ENCODE assay signal across 16 cellular contexts in the genomic region with DNA sequence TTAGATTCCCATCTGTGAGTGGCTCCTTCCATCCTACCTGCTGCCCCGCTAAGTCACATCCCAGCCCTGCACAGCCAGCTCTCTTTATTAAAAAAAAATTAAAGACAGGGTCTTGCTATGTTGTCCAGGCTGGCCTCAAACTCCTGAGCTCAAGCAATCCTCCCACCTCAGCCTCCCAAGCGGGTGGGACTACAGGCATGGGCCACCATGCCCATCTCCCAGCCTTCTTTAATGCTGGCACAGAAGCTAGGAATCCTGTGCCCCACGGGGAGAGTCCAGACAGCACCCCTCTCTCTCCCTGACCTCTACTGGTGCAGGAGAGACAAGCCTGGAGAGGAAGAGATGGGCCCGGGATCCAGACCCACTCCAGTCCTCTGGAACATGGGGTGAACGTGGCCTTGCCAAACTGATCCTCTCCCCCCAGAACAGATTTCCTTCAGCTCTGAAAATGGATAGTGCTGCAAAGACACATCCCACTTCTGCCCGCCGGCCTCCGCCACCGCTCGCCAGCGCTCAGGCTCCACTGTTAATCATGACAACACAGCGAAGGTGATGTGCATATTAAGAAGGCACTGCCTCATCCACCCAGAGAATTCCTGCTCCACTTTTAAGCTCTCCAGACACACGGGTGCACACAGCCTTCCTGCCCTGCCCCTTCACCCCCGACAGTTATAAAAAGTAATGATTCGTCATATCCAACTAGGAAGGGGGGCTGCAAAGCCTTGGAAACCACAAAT.
A peak's percentile ranks its signal among the peaks of the same experiment; 100 is the strongest.
DNase-seq lines count a peak whose midpoint lies in the region; TF ChIP-seq lines count a peak whose summit lies in the region.
"Had no signal": no experiment of that assay in that cellular context is flagged by ENCODE, and none has a peak within 500 bp of the region (broad histone marks: within the 10 kb centered on the region; RNA-seq: fewer than 3 reads in every experiment).

No MANE protein-coding gene starts in this region.

- peaks cover 0 to 64% (median 39%) of the 10 kb centered on the region in 4 donors for H3K4me1 ChIP-seq in tibial artery

- no peak for DNase-seq in T-helper 1 cell
- no peak for DNase-seq in endothelial cell (ENCODE audit: low spot score)
- no peak for DNase-seq in tibial artery
- no peak for DNase-seq in NCI-H1436 treated with DMSO at 0.1 percent for 48 hours (lab: John Stamatoyannopoulos, UW)
- DNase-seq in DMS79 (lab: John Stamatoyannopoulos, UW): no peak
- DNase-seq in GM03348 (ENCODE audit: low spot score): no peak
- DNase-seq: NCI-H1417 treated with DMSO at 0.1 percent for 48 hours, NCI-H2029, NCI-H345, NCI-H526, PC-3, RPMI8226 had no signal

- H3K27ac ChIP-seq in VCaP (peak overlapping the region; percentile 78), tibial artery (peak overlapping the region; percentile 87 to 98)
- H3K27ac ChIP-seq: 22Rv1, KMS-11 had no signal

- H3K36me3 Mint-ChIP-seq in T-helper 1 cell treated with Interleukin-12 subunit alpha and Interleukin-12 subunit beta and Interleukin-4 antibody, amounts not matched to agents 30 μg/mL and 1 μg/mL, for 36 hours (ENCODE audit: low read depth): peaks cover 11% of the 10 kb centered on the region
- H3K36me3 Mint-ChIP-seq in endothelial cell (ENCODE audit: low read depth, unreplicated experiment): peaks cover 24% of the 10 kb centered on the region

- TF ChIP-seq CTCF in VCaP (conservative IDR thresholded peaks at IDR 0.05) (no peak), endothelial cell (IDR thresholded peaks at IDR 0.05; ENCODE audit: unreplicated experiment) (no peak), tibial artery (IDR thresholded peaks at IDR 0.05) (no peak)

- no peaks in the 10 kb centered on the region for H3K9me3 Mint-ChIP-seq in T-helper 1 cell treated with Interleukin-12 subunit alpha and Interleukin-12 subunit beta and Interleukin-4 antibody, amounts not matched to agents 30 μg/mL and 1 μg/mL, for 36 hours
- no peaks in the 10 kb centered on the region for H3K9me3 Mint-ChIP-seq in endothelial cell (ENCODE audit: unreplicated experiment)

- no peaks in the 10 kb centered on the region for H3K9me3 ChIP-seq in tibial artery

- intact Hi-C loops in tibial artery (cut with DNase I; ENCODE audit: low total_unique reads): no loop called here

- peaks cover 32% of the 10 kb centered on the region for H3K4me1 Mint-ChIP-seq in T-helper 1 cell treated with Interleukin-12 subunit alpha and Interleukin-12 subunit beta and Interleukin-4 antibody, amounts not matched to agents 30 μg/mL and 1 μg/mL, for 36 hours (ENCODE audit: low read depth)
- H3K4me1 Mint-ChIP-seq in endothelial cell (ENCODE audit: unreplicated experiment): peaks cover 58% of the 10 kb centered on the region

- no peak overlapping the region for H3K4me3 Mint-ChIP-seq in T-helper 1 cell treated with Interleukin-12 subunit alpha and Interleukin-12 subunit beta and Interleukin-4 antibody, amounts not matched to agents 30 μg/mL and 1 μg/mL, for 36 hours
- peak overlapping the region; percentile 56 for H3K4me3 Mint-ChIP-seq in endothelial cell (ENCODE audit: unreplicated experiment)

- H3K4me3 ChIP-seq in tibial artery: no peak overlapping the region

- peak overlapping the region; percentile 26 for H3K27ac Mint-ChIP-seq in T-helper 1 cell treated with Interleukin-12 subunit alpha and Interleukin-12 subunit beta and Interleukin-4 antibody, amounts not matched to agents 30 μg/mL and 1 μg/mL, for 36 hours
- H3K27ac Mint-ChIP-seq in endothelial cell (ENCODE audit: unreplicated experiment): peak overlapping the region; percentile 64

- H3K27me3 ChIP-seq in tibial artery: no peaks in the 10 kb centered on the region

- H3K27me3 Mint-ChIP-seq in T-helper 1 cell treated with Interleukin-12 subunit alpha and Interleukin-12 subunit beta and Interleukin-4 antibody, amounts not matched to agents 30 μg/mL and 1 μg/mL, for 36 hours (ENCODE audit: low read depth): no peaks in the 10 kb centered on the region
- peaks cover 12% of the 10 kb centered on the region for H3K27me3 Mint-ChIP-seq in endothelial cell (ENCODE audit: unreplicated experiment)

- H3K36me3 ChIP-seq in tibial artery: peaks cover 0 to 11% (median 0%) of the 10 kb centered on the region in 3 donors
